In genomic region chr10:36669615-36670325, GRCh38 we compare ENCODE assay signal across 20 cellular contexts.
A peak's percentile ranks its signal among the peaks of the same experiment; 100 is the strongest.
DNase-seq lines count a peak whose midpoint lies in the region; ATAC-seq and TF ChIP-seq lines count a peak whose summit lies in the region.
"Had no signal": no experiment of that assay in that cellular context is flagged by ENCODE, and none has a peak within 500 bp of the region (broad histone marks: within the 10 kb centered on the region; RNA-seq: fewer than 3 reads in every experiment).

No MANE protein-coding gene starts in this region.

- peak overlapping the region; percentile 42 for H2AFZ ChIP-seq in mammary epithelial cell (ENCODE audit: low read depth, low read length)
- H2AFZ ChIP-seq: PC-9 had no signal

- H3K4me3 ChIP-seq in cardiac muscle cell, result no peak overlapping the region
- no peak overlapping the region for H3K4me3 ChIP-seq in left ventricle myocardium inferior
- no peak overlapping the region for H3K4me3 ChIP-seq in mammary epithelial cell (replicated peaks in 1 of 3; ENCODE audit: insufficient read depth in 1 of 3, low read depth in 2 of 3, low read length in 3 of 3)
- no peak overlapping the region for H3K4me3 ChIP-seq in tibial artery
- H3K4me3 ChIP-seq: BLaER1, PC-9 had no signal

- H3K27ac Mint-ChIP-seq in activated CD8-positive, alpha-beta memory T cell treated with anti-CD3 and anti-CD28 coated beads, Interleukin-2, amount 10 ng/mL, durations not matched to agents 7 days and 5 days, result no peak overlapping the region
- no peak overlapping the region for H3K27ac Mint-ChIP-seq in activated CD4-positive, alpha-beta memory T cell treated with anti-CD3 and anti-CD28 coated beads for 36 hours
- H3K27ac Mint-ChIP-seq: CD8-positive, alpha-beta memory T cell had no signal

- no peak overlapping the region for H3K4me3 Mint-ChIP-seq in activated CD8-positive, alpha-beta memory T cell treated with anti-CD3 and anti-CD28 coated beads, Interleukin-2, amount 10 ng/mL, durations not matched to agents 7 days and 5 days
- H3K4me3 Mint-ChIP-seq in activated CD4-positive, alpha-beta memory T cell treated with anti-CD3 and anti-CD28 coated beads for 36 hours, result no peak overlapping the region
- H3K4me3 Mint-ChIP-seq: CD8-positive, alpha-beta memory T cell had no signal

- no peaks in the 10 kb centered on the region for H3K79me2 ChIP-seq in mammary epithelial cell (ENCODE audit: insufficient read depth, low read length)

- no peaks in the 10 kb centered on the region for H3K27me3 ChIP-seq in cardiac muscle cell
- H3K27me3 ChIP-seq in left ventricle myocardium inferior (ENCODE audit: low read depth), result no peaks in the 10 kb centered on the region
- no peaks in the 10 kb centered on the region for H3K27me3 ChIP-seq in mammary epithelial cell (ENCODE audit: insufficient read depth, low read length)
- no peaks in the 10 kb centered on the region for H3K27me3 ChIP-seq in tibial artery
- H3K27me3 ChIP-seq: BLaER1 had no signal

- no peak overlapping the region for H3K4me2 ChIP-seq in mammary epithelial cell (ENCODE audit: insufficient read depth, low read depth, low read length)
- H3K4me2 ChIP-seq: BLaER1, PC-9 had no signal

- H3K27ac ChIP-seq in cardiac muscle cell (peak overlapping the region; percentile 45), left ventricle myocardium inferior (replicated peaks) (no peak overlapping the region), mammary epithelial cell (ENCODE audit: insufficient read depth, low read depth, low read length) (no peak overlapping the region), tibial artery (peak overlapping the region; percentile 7 to 11)
- H3K27ac ChIP-seq: BLaER1, PC-9 had no signal

- BruUV-seq in mammary epithelial cell (replicated peaks; lab: Mats Ljungman, UMichigan), result no TSS peak

- ATAC-seq in activated CD8-positive, alpha-beta memory T cell treated with anti-CD3 and anti-CD28 coated beads, Interleukin-2, amount 10 ng/mL, durations not matched to agents 7 days and 5 days, result no peak
- no peak for ATAC-seq in GM18909 (IDR thresholded peaks at IDR 0.05; ENCODE audit: poor library complexity, unreplicated experiment)

- CTCF ChIA-PET in mammary epithelial cell (lab: Charles Lee; ENCODE audit: low non-redundant PET), result no interaction called here
- CTCF ChIA-PET in activated CD8-positive, alpha-beta memory T cell treated with anti-CD3 and anti-CD28 coated beads, Interleukin-2, amount 10 ng/mL, durations not matched to agents 7 days and 5 days (lab: Charles Lee), result no interaction called here
- CTCF ChIA-PET in activated CD4-positive, alpha-beta memory T cell treated with anti-CD3 and anti-CD28 coated beads for 36 hours (lab: Charles Lee), result no interaction called here

- H3K36me3 ChIP-seq in cardiac muscle cell, result no peaks in the 10 kb centered on the region
- no peaks in the 10 kb centered on the region for H3K36me3 ChIP-seq in left ventricle myocardium inferior
- no peaks in the 10 kb centered on the region for H3K36me3 ChIP-seq in mammary epithelial cell (ENCODE audit: insufficient read depth, low read length)
- H3K36me3 ChIP-seq in tibial artery, result no peaks in the 10 kb centered on the region
- H3K36me3 ChIP-seq: BLaER1 had no signal

- DNase-seq in cardiac muscle cell (ENCODE audit: low read depth in 1 of 2, low spot score in 1 of 2) (peak in 1 of 2 donors; percentile 59), left ventricle myocardium inferior (no peak), mammary epithelial cell (no peak), midbrain (lab: John Stamatoyannopoulos, UW) (peak; percentile 0), tibial artery (no peak)
- no peak for DNase-seq in activated CD8-positive, alpha-beta memory T cell treated with anti-CD3 and anti-CD28 coated beads, Interleukin-2, amount 10 ng/mL, durations not matched to agents 7 days and 5 days
- no peak for DNase-seq in activated CD4-positive, alpha-beta memory T cell treated with anti-CD3 and anti-CD28 coated beads for 36 hours
- DNase-seq: CD8-positive, alpha-beta memory T cell; GF-D8; GOT3; KBM-7; NCI-H1092 treated with DMSO at 0.1 percent for 48 hours; NCI-H1694; NCI-H2107; NCI-H345; NCI-H526 treated with DMSO at 0.1 percent for 48 hours; PC-9; SHP77 had no signal

- H3K9me3 ChIP-seq in cardiac muscle cell (ENCODE audit: low read depth), result no peaks in the 10 kb centered on the region
- no peaks in the 10 kb centered on the region for H3K9me3 ChIP-seq in left ventricle myocardium inferior (replicated peaks)
- no peaks in the 10 kb centered on the region for H3K9me3 ChIP-seq in mammary epithelial cell (replicated peaks; ENCODE audit: insufficient read depth, low read length)
- no peaks in the 10 kb centered on the region for H3K9me3 ChIP-seq in tibial artery
- H3K9me3 ChIP-seq: BLaER1 had no signal

- intact Hi-C loops in left ventricle myocardium inferior (cut with micrococcal nuclease) (no loop called here), mammary epithelial cell (cut with micrococcal nuclease) (no loop called here), tibial artery (cut with DNase I; ENCODE audit: low total_unique reads) (no loop called here)
- intact Hi-C loops in activated CD4-positive, alpha-beta memory T cell treated with anti-CD3 and anti-CD28 coated beads for 36 hours (cut with micrococcal nuclease), result no loop called here

- dilution Hi-C loops in mammary epithelial cell (cut with HindIII; ENCODE audit: low sequenced_read_pairs), result no loop called here

- H3K9me3 Mint-ChIP-seq in activated CD8-positive, alpha-beta memory T cell treated with anti-CD3 and anti-CD28 coated beads, Interleukin-2, amount 10 ng/mL, durations not matched to agents 7 days and 5 days (ENCODE audit: low read depth), result peaks cover 9% of the 10 kb centered on the region
- peaks cover 4% of the 10 kb centered on the region for H3K9me3 Mint-ChIP-seq in activated CD4-positive, alpha-beta memory T cell treated with anti-CD3 and anti-CD28 coated beads for 36 hours

- POLR2A ChIA-PET in activated CD4-positive, alpha-beta memory T cell treated with anti-CD3 and anti-CD28 coated beads for 36 hours (lab: Charles Lee), result no interaction called here

- H3K9ac ChIP-seq in mammary epithelial cell (ENCODE audit: insufficient read depth, low read length), result no peak overlapping the region
- H3K9ac ChIP-seq: BLaER1 had no signal

- H3K27me3 Mint-ChIP-seq in activated CD8-positive, alpha-beta memory T cell treated with anti-CD3 and anti-CD28 coated beads, Interleukin-2, amount 10 ng/mL, durations not matched to agents 7 days and 5 days, result no peaks in the 10 kb centered on the region
- no peaks in the 10 kb centered on the region for H3K27me3 Mint-ChIP-seq in activated CD4-positive, alpha-beta memory T cell treated with anti-CD3 and anti-CD28 coated beads for 36 hours

- H4K20me1 ChIP-seq in mammary epithelial cell (ENCODE audit: insufficient read depth, low read length), result no peaks in the 10 kb centered on the region
- H4K20me1 ChIP-seq: BLaER1 had no signal

- H3K4me1 Mint-ChIP-seq in activated CD8-positive, alpha-beta memory T cell treated with anti-CD3 and anti-CD28 coated beads, Interleukin-2, amount 10 ng/mL, durations not matched to agents 7 days and 5 days, result no peaks in the 10 kb centered on the region
- H3K4me1 Mint-ChIP-seq in activated CD4-positive, alpha-beta memory T cell treated with anti-CD3 and anti-CD28 coated beads for 36 hours (ENCODE audit: low read depth), result no peaks in the 10 kb centered on the region
- H3K4me1 Mint-ChIP-seq: CD8-positive, alpha-beta memory T cell had no signal

- in situ Hi-C loops in mammary epithelial cell (cut with MboI; ENCODE audit: low sequenced_read_pairs in 2 of 2), result no loop called here

- 0% methylated on average over 1 of the region's 1 CpG for WGBS in mammary epithelial cell (ENCODE audit: low coverage, missing lambda C conversion rate)

- H3K36me3 Mint-ChIP-seq in activated CD8-positive, alpha-beta memory T cell treated with anti-CD3 and anti-CD28 coated beads, Interleukin-2, amount 10 ng/mL, durations not matched to agents 7 days and 5 days, result no peaks in the 10 kb centered on the region
- H3K36me3 Mint-ChIP-seq in activated CD4-positive, alpha-beta memory T cell treated with anti-CD3 and anti-CD28 coated beads for 36 hours, result no peaks in the 10 kb centered on the region

- H3K4me1 ChIP-seq in cardiac muscle cell (ENCODE audit: low read depth) (peaks cover 17% of the 10 kb centered on the region), left ventricle myocardium inferior (peaks cover 9% of the 10 kb centered on the region), mammary epithelial cell (ENCODE audit: insufficient read depth, low read length) (peaks cover 3% of the 10 kb centered on the region), tibial artery (peaks cover 0 to 25% (median 15%) of the 10 kb centered on the region in 4 donors)
- H3K4me1 ChIP-seq: BLaER1 had no signal

- TF ChIP-seq CTCF in cardiac muscle cell (IDR thresholded peaks at IDR 0.05; ENCODE audit: low read depth, low read length) (no peak), left ventricle myocardium inferior (IDR thresholded peaks at IDR 0.05; ENCODE audit: borderline replicate concordance) (no peak), mammary epithelial cell (conservative IDR thresholded peaks at IDR 0.05 in 1 of 2, IDR thresholded peaks at IDR 0.05 in 1 of 2; ENCODE audit: extremely low read depth in 1 of 2, insufficient read depth in 1 of 2, low read depth in 1 of 2, low read length in 2 of 2) (no peak), tibial artery (IDR thresholded peaks at IDR 0.05) (no peak)

Comparison
In these comparisons a context has a peak if more than half of its experiments do, and no peak if none do; other contexts are left out.
1. H3K27ac ChIP-seq: peak in cardiac muscle cell (single experiment) and tibial artery (2 of 2); none in left ventricle myocardium inferior (single experiment) and mammary epithelial cell (single experiment).